26 cellular contexts compared by ENCODE assay signal in genomic region chr16:86401119-86401518, GRCh38.
"Had no signal": no experiment of that assay in that cellular context is flagged by ENCODE, and none has a peak within 500 bp of the region (broad histone marks: within the 10 kb centered on the region; RNA-seq: fewer than 3 reads in every experiment).

No MANE protein-coding gene starts in this region.

- DNase-seq: naive thymus-derived CD8-positive, alpha-beta T cell; nephron progenitor cell; nucleus accumbens; pancreas; right cardiac atrium; right lobe of liver; sigmoid colon; small intestine; stimulated activated CD4-positive, alpha-beta T cell treated with anti-CD3 and anti-CD28 coated beads, Interleukin-1b, Interleukin-23, amount 100 ng/mL, for 48 hours; stimulated activated CD4-positive, alpha-beta T cell treated with anti-CD3 and anti-CD28 coated beads, Interleukin-4, amount 100 ng/mL, for 1 hour; stimulated activated CD4-positive, alpha-beta T cell treated with anti-CD3 and anti-CD28 coated beads, Interleukin-4, amount 100 ng/mL, for 4 hours; stimulated activated CD8-positive, alpha-beta memory T cell treated with anti-CD3 and anti-CD28 coated beads, Interleukin-4, amount 100 ng/mL, for 48 hours; stimulated activated naive CD4-positive, alpha-beta T cell; stimulated activated naive CD8-positive, alpha-beta T cell treated with anti-CD3 and anti-CD28 coated beads, Interleukin-15, amount 100 ng/mL, for 72 hours; stimulated activated naive CD8-positive, alpha-beta T cell treated with anti-CD3 and anti-CD28 coated beads, Interleukin-15, Interleukin-2, amounts not matched to agents 100 U/mL and 50 U/mL, for 24 hours; substantia nigra; testis; tibial artery; transverse colon; upper lobe of right lung; uterus had no signal

- H3K4me1 ChIP-seq: pancreas, prostate gland, right lobe of liver, testis, tibial artery, uterus had no signal

- H3K27ac ChIP-seq: neutrophil, pancreas, prostate gland, right lobe of liver, sigmoid colon, suprapubic skin, testis, tibial artery, transverse colon, upper lobe of right lung, uterus had no signal

- H3K4me3 ChIP-seq: pancreas, prostate gland, right lobe of liver, sigmoid colon, suprapubic skin, testis, tibial artery, transverse colon, upper lobe of right lung, uterus had no signal

- ATAC-seq: naive thymus-derived CD8-positive, alpha-beta T cell; natural killer cell treated with Interleukin-12 subunit alpha and Interleukin-12 subunit beta and Interleukin-15 and Interleukin-18, amount 100 ng/mL, for 72 hours; pancreas; right cardiac atrium; right lobe of liver; stimulated activated memory B cell treated with anti-CD40 and anti-IgM and Interleukin-4, amounts not matched to agents 10 μg/mL and 1 μg/mL and 100 μg/mL, for 72 hours; stimulated activated naive CD8-positive, alpha-beta T cell treated with anti-CD3 and anti-CD28 coated beads, Interleukin-15, amount 100 ng/mL, for 72 hours; stimulated activated naive CD8-positive, alpha-beta T cell treated with anti-CD3 and anti-CD28 coated beads, Interleukin-15, Interleukin-2, amounts not matched to agents 100 U/mL and 50 U/mL, for 24 hours; upper lobe of right lung had no signal

- FAIRE-seq: pancreas, small intestine had no signal

- H3K9me3 ChIP-seq: neutrophil, pancreas, prostate gland, right lobe of liver, sigmoid colon, suprapubic skin, testis, tibial artery, transverse colon, upper lobe of right lung, uterus had no signal

- H3K36me3 ChIP-seq: neutrophil, pancreas, prostate gland, right lobe of liver, sigmoid colon, suprapubic skin, tibial artery, transverse colon, upper lobe of right lung, uterus had no signal

- H3K27me3 ChIP-seq: pancreas, right lobe of liver, sigmoid colon, testis, transverse colon, uterus had no signal
